ENCODE assay signal across 9 cellular contexts in the genomic region with DNA sequence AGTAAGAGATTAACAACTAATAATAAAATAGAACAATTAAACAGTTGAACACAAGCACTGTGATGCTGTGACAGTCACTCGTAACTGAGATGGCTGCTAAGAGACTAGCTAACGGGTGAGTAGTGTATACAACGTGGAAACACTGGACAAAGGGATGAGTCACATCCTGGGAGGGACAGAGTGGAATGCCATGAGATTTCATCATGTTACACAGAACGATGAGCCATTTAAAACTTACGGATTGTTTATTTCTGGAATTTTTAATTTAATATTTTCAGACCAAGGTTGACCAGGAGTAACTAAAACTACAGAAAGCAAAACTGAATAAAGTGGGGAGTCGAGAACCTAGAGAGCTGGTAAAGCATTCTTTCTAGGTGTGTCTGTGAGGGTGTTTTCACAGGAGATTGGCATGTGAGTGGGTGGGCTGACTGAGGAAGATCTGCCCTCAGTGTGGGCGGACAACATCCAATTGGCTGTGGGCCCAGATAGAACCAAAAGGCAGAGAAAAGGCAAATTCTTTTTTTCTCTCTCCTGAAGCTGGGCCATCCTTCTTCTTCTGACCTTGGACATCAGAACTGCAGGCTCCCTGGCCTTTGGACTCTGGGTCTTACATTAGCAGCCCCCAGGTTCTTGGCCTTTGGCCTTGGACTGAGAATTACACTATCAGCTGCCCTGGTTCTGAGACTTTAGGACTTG. TPM values are rescaled to one million over a fixed set of nuclear protein-coding genes. Genes with fewer than 3 reads are reported as not detected.
DNase-seq lines count a peak whose midpoint lies in the region; ATAC-seq and TF ChIP-seq lines count a peak whose summit lies in the region.
"Had no signal": no experiment of that assay in that cellular context is flagged by ENCODE, and none has a peak within 500 bp of the region (broad histone marks: within the 10 kb centered on the region; RNA-seq: fewer than 3 reads in every experiment).

No MANE protein-coding gene starts in this region.

- H3K4me3 ChIP-seq in Panc1 (ENCODE audit: low read depth in 2 of 2, low read length in 2 of 2) (peak overlapping the region in 1 of 2 experiments; percentile 14; a peak in 2 of 4 replicates), breast epithelium (peak overlapping the region in 2 of 3 donors; percentile 15 to 47), lower lobe of right lung (peak overlapping the region; percentile 7), suprapubic skin (peak overlapping the region; percentile 6)

- TF ChIP-seq POLR2A in breast epithelium (IDR thresholded peaks at IDR 0.05) (peak; percentile 12), suprapubic skin (IDR thresholded peaks at IDR 0.05) (no peak)

- BruUV-seq in Panc1 (replicated peaks; lab: Mats Ljungman, UMichigan), result TSS peak; percentile 86

- intact Hi-C loops in Panc1 (cut with micrococcal nuclease; ENCODE audit: unreplicated experiment), result no loop called here
- intact Hi-C loops in breast epithelium (cut with DNase I; ENCODE audit: low total_unique reads), result loop anchor here (5.0 kb wide), 1 partner anchor 287 kb away; no protein-coding TSS in a partner anchor
- intact Hi-C loops in lower lobe of right lung (cut with DNase I), result no loop called here

- TF ChIP-seq CTCF in Panc1 (IDR thresholded peaks at IDR 0.05), result no peak
- no peak for TF ChIP-seq CTCF in breast epithelium (IDR thresholded peaks at IDR 0.05)
- no peak for TF ChIP-seq CTCF in lower lobe of right lung (IDR thresholded peaks at IDR 0.05)
- no peak for TF ChIP-seq CTCF in suprapubic skin (IDR thresholded peaks at IDR 0.05)

- no peak for TF ChIP-seq EP300 in suprapubic skin (IDR thresholded peaks at IDR 0.05)

- whole genome bisulfite sequencing in suprapubic skin, result 6% methylated on average over 7 of the region's 7 CpGs

- POLR2A ChIA-PET in Panc1 (lab: Charles Lee), result interaction anchor here (0.6 kb wide), 1 partner anchor 37 kb away, joined by 4 read pairs; no protein-coding TSS in a partner anchor

- H3K9me3 ChIP-seq in Panc1 (ENCODE audit: control insufficient read depth, insufficient read depth, low read depth, low read length) (no peaks in the 10 kb centered on the region), breast epithelium (no peaks in the 10 kb centered on the region), lower lobe of right lung (no peaks in the 10 kb centered on the region), suprapubic skin (no peaks in the 10 kb centered on the region)

- peak; percentile 27 for ATAC-seq in GM18508 (IDR thresholded peaks at IDR 0.05; ENCODE audit: insufficient read depth, unreplicated experiment)
- peak; percentile 33 for ATAC-seq in HG02943 (IDR thresholded peaks at IDR 0.05; ENCODE audit: low read depth, unreplicated experiment)
- peak; percentile 97 for ATAC-seq in Panc1
- peak; percentile 81 to 89 for ATAC-seq in lower lobe of right lung

- CTCF ChIA-PET in Panc1 (lab: Charles Lee), result interaction anchor here (0.6 kb wide), 1 partner anchor 13 kb away, joined by 3 read pairs; no protein-coding TSS in a partner anchor

- H3K4me1 ChIP-seq in Panc1 (ENCODE audit: control insufficient read depth, insufficient read depth, low read length), result peaks cover 22% of the 10 kb centered on the region
- H3K4me1 ChIP-seq in breast epithelium, result peaks cover 0 to 7% of the 10 kb centered on the region in 2 donors
- peaks cover 27% of the 10 kb centered on the region for H3K4me1 ChIP-seq in lower lobe of right lung
- peaks cover 18% of the 10 kb centered on the region for H3K4me1 ChIP-seq in suprapubic skin

- H3K27me3 ChIP-seq in Panc1 (ENCODE audit: control insufficient read depth, insufficient read depth, low read length) (no peaks in the 10 kb centered on the region), breast epithelium (no peaks in the 10 kb centered on the region), lower lobe of right lung (ENCODE audit: low read depth) (no peaks in the 10 kb centered on the region), suprapubic skin (no peaks in the 10 kb centered on the region)

- DNase-seq in A172 (ENCODE audit: low spot score), result peak; percentile 98
- DNase-seq in Panc1 (ENCODE audit: low read depth, low spot score), result peak; percentile 92
- peak in 1 of 2 donors; percentile 79 for DNase-seq in breast epithelium (ENCODE audit: low spot score in 2 of 2)
- DNase-seq in lower lobe of right lung, result no peak
- DNase-seq in suprapubic skin (ENCODE audit: low spot score in 2 of 2), result peak in 1 of 2 donors; percentile 69
- DNase-seq in NCI-H1436 (lab: John Stamatoyannopoulos, UW), result no peak

- H3K36me3 ChIP-seq in Panc1 (ENCODE audit: control insufficient read depth, insufficient read depth, low read length) (no peaks in the 10 kb centered on the region), breast epithelium (no peaks in the 10 kb centered on the region), lower lobe of right lung (no peaks in the 10 kb centered on the region), suprapubic skin (no peaks in the 10 kb centered on the region)

- in situ Hi-C loops in Panc1 (cut with HindIII; ENCODE audit: low pct_unique_long_range_greater_than_20kb, low sequenced_read_pairs), result no loop called here

- H3K27ac ChIP-seq in Panc1 (ENCODE audit: low read length) (peak overlapping the region; percentile 77), breast epithelium (peak overlapping the region; percentile 95 to 96), lower lobe of right lung (peak overlapping the region; percentile 86), suprapubic skin (peak overlapping the region; percentile 84)
- H3K27ac ChIP-seq: KMS-11 had no signal

RNA-seq across cellular contexts. Expression of a gene that starts 14.6 kb away (rescaled TPM):
- 8,628 and 10,596 TPM in 2 replicates for total RNA-seq in A172 (2014; rRNA removed; shearing (Covaris generic))
- 1,916 TPM for total RNA-seq in Panc1 (2021; ENCODE audit: unreplicated experiment)
- polyA plus RNA-seq in Panc1 (2012; ENCODE audit: insufficient read length), result 3,818 TPM
- 1,000 to 10,000 TPM; 1,918 to 5,529 (median 3,700) TPM for total RNA-seq in breast epithelium
- total RNA-seq in lower lobe of right lung, result 1,739 TPM
- total RNA-seq in suprapubic skin, result 1,000 to 10,000 TPM in 2 of 4 donors, 100 to 1,000 TPM in 2; 859 to 1,108 (median 964) TPM

RNA-seq across cellular contexts. Expression of a gene that starts 39.1 kb away (rescaled TPM):
- 10.6 and 12.6 TPM in 2 replicates for total RNA-seq in A172 (2014; rRNA removed; shearing (Covaris generic))
- total RNA-seq in Panc1 (2021; ENCODE audit: unreplicated experiment) (1.7 TPM), breast epithelium (1 to 10 TPM; 2.2 to 7.4 (median 5.6) TPM), lower lobe of right lung (5.4 TPM), suprapubic skin (1 to 10 TPM in 2 of 4 donors, under 1 TPM in 1, not detected in 1; 0.68 to 2.4 (median 1.7) TPM)
- polyA plus RNA-seq in Panc1 (2012; ENCODE audit: insufficient read length), result 0.73 TPM

RNA-seq across cellular contexts. Expression of a gene that starts 50.9 kb away (rescaled TPM):
- 106 and 118 TPM in 2 replicates for total RNA-seq in A172 (2014; rRNA removed; shearing (Covaris generic))
- total RNA-seq in Panc1 (2021; ENCODE audit: unreplicated experiment) (163 TPM), breast epithelium (10 to 100 TPM; 35.7 to 68.6 (median 49.3) TPM), lower lobe of right lung (64.2 TPM), suprapubic skin (10 to 100 TPM; 23.5 to 42.6 (median 29.3) TPM)
- 73.4 TPM for polyA plus RNA-seq in Panc1 (2012; ENCODE audit: insufficient read length)

Comparison
In these comparisons a context has a peak if more than half of its experiments do, and no peak if none do; other contexts are left out.
1. DNase-seq: peak in A172 (single experiment) and Panc1 (single experiment); none in lower lobe of right lung (single experiment) and NCI-H1436 (single experiment).
2. ATAC-seq: peak in every context shown above with its lines; median percentile 97 in Panc1; 85 in lower lobe of right lung; 33 in HG02943; 27 in GM18508.
3. Peak in every context shown above with its lines, with median percentiles within 50 percentile points of each other: H3K27ac ChIP-seq.